16 cellular contexts compared by ENCODE assay signal in the genomic region with DNA sequence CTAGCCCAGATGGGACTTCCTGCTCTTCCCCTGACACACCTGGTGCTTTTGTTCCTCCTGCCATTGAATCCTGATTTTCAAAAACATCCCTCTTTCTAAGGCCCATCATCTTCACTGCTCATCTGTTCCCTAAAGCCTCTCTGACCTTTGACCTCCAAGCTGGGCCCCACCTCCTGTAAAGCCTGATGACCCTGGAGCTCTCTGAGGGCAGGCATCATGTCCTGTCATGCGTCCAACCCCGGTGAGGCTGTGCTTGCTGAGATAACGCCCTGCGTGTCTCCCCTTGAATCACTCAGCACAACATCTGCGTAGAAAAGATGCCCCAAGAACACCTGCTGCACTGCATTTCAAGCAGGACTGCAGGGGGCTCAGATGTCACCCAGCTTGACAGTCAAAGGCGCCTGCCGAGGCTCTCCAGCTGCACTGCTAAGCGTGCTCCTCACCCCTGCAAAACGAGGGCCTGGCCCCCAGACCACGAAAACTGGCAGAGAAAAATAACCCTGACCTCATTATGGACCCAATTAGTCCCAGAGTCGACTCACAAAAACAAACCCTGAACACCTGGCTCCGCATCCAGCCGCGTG.
DNase-seq lines count a peak whose midpoint lies in the region; ATAC-seq lines count a peak whose summit lies in the region.
"Had no signal": no experiment of that assay in that cellular context is flagged by ENCODE, and none has a peak within 500 bp of the region (broad histone marks: within the 10 kb centered on the region; RNA-seq: fewer than 3 reads in every experiment).

No MANE protein-coding gene starts in this region.

- POLR2A ChIA-PET in T-cell (lab: Charles Lee): no interaction called here
- POLR2A ChIA-PET in naive thymus-derived CD8-positive, alpha-beta T cell (lab: Charles Lee): no interaction called here

- no peaks in the 10 kb centered on the region for H3K9me3 Mint-ChIP-seq in T-cell
- H3K9me3 Mint-ChIP-seq in naive thymus-derived CD8-positive, alpha-beta T cell: no peaks in the 10 kb centered on the region
- H3K9me3 Mint-ChIP-seq: neural progenitor cell had no signal

- peaks cover 61% of the 10 kb centered on the region for H3K36me3 Mint-ChIP-seq in T-cell
- peaks cover 5 to 72% (median 6%) of the 10 kb centered on the region in 3 donors for H3K36me3 Mint-ChIP-seq in naive thymus-derived CD8-positive, alpha-beta T cell

- ATAC-seq in T-cell (replicated peaks in 1 of 4) (no peak), GM18502 (IDR thresholded peaks at IDR 0.05; ENCODE audit: poor library complexity, unreplicated experiment) (no peak), GM18861 (IDR thresholded peaks at IDR 0.05; ENCODE audit: unreplicated experiment) (no peak), GM21825 (IDR thresholded peaks at IDR 0.05; ENCODE audit: unreplicated experiment) (no peak)
- ATAC-seq in naive thymus-derived CD8-positive, alpha-beta T cell: no peak
- ATAC-seq: lower lobe of right lung had no signal

- no peaks in the 10 kb centered on the region for H3K27me3 Mint-ChIP-seq in T-cell
- H3K27me3 Mint-ChIP-seq in naive thymus-derived CD8-positive, alpha-beta T cell: no peaks in the 10 kb centered on the region

- CTCF ChIA-PET in T-cell (lab: Charles Lee): interaction anchor here in 1 of 2 donors (0.6 kb wide), 1 partner anchor 16 kb away, joined by 3 read pairs; no protein-coding TSS in a partner anchor

- no peak overlapping the region for H3K4me3 Mint-ChIP-seq in T-cell
- H3K4me3 Mint-ChIP-seq in naive thymus-derived CD8-positive, alpha-beta T cell: peak overlapping the region in 3 of 10 donors; percentile 1 to 49 (median 9)
- H3K4me3 Mint-ChIP-seq: neural progenitor cell had no signal

- peaks cover 28 to 37% (median 37%) of the 10 kb centered on the region in 3 donors for H3K4me1 Mint-ChIP-seq in T-cell
- peaks cover 17 to 39% (median 29%) of the 10 kb centered on the region in 4 donors for H3K4me1 Mint-ChIP-seq in naive thymus-derived CD8-positive, alpha-beta T cell

- H3K27ac Mint-ChIP-seq in T-cell: peak overlapping the region; percentile 48 to 83
- peak overlapping the region; percentile 59 to 94 (median 84) for H3K27ac Mint-ChIP-seq in naive thymus-derived CD8-positive, alpha-beta T cell

- DNase-seq in NCI-H2081 (lab: John Stamatoyannopoulos, UW) (peak; percentile 15 to 36), NCI-H2081 treated with DMSO at 0.1 percent for 48 hours (lab: John Stamatoyannopoulos, UW) (no peak), NCI-H146 treated with DMSO at 0.1 percent for 48 hours (lab: John Stamatoyannopoulos, UW; ENCODE audit: unreplicated experiment) (peak; percentile 91), T-cell (no peak)
- DNase-seq in naive thymus-derived CD8-positive, alpha-beta T cell: no peak
- DNase-seq: activated naive CD4-positive, alpha-beta T cell treated with Interleukin-2 at 50 U/mL for 16 hours; Caco-2; esophagus squamous epithelium; lower lobe of right lung; NCI-H1436 treated with DMSO at 0.1 percent for 48 hours; SW 1271; transverse colon had no signal

Comparison
In these comparisons a context has a peak if more than half of its experiments do, and no peak if none do; other contexts are left out.
1. DNase-seq: peak in NCI-H2081 (2 of 2) and NCI-H146 treated with DMSO at 0.1 percent for 48 hours (single experiment); none in NCI-H2081 treated with DMSO at 0.1 percent for 48 hours (single experiment), T-cell (0 of 34) and naive thymus-derived CD8-positive, alpha-beta T cell (0 of 10).